9 cellular contexts compared by ENCODE assay signal in the genomic region with DNA sequence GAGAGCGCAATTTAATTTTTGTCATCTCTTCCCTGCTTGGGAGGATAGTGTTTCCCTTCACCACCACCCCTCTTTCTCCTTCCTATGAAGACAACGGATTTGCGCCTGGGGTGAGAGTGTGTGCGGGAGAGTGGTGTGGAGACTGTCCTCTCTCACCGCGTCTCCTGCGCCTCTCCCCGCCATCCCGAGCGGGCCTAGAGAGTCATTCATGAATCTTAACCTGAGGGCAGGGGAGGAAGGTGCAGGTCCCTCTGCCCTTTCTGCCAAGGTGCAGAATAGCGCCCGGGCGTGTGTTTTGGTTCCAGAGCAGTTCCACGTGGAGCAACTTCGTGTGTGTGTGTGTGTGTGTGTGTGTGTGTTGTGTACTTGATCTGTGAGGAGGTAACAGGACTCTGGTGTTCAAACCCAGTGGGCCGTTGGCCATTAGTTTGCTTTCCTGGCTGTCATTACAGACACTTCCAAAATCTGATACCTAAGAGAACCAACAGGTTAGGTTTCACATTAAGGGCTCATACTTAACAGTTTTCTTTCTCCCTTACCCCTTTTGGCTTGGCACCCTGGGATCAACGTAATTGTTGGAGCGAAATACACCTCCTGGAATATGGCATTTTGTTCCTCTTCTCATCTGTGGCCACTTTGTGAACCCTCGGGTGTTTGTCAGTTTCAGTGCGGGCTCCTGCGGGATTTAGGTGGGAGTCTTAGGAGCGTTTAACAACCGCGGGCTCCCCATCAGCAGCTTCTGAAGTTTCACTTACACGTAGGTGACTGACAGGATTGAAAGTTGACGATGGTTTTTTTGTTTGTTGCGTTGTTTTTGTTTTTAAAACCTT. TPM values are rescaled to one million over a fixed set of nuclear protein-coding genes. Genes with fewer than 3 reads are reported as not detected.
DNase-seq lines count a peak whose midpoint lies in the region; ATAC-seq and TF ChIP-seq lines count a peak whose summit lies in the region.
"Had no signal": no experiment of that assay in that cellular context is flagged by ENCODE, and none has a peak within 500 bp of the region (broad histone marks: within the 10 kb centered on the region; RNA-seq: fewer than 3 reads in every experiment).

No MANE protein-coding gene starts in this region.

- H3K9me3 ChIP-seq in hepatocyte (ENCODE audit: low read depth) (no peaks in the 10 kb centered on the region), smooth muscle cell (replicated peaks; ENCODE audit: low read depth) (no peaks in the 10 kb centered on the region)

- H3K4me2 ChIP-seq in hepatocyte: peak overlapping the region; percentile 90
- H3K4me2 ChIP-seq in smooth muscle cell: peak overlapping the region; percentile 95

- H3K9me2 ChIP-seq in hepatocyte (replicated peaks; ENCODE audit: insufficient read depth): no peaks in the 10 kb centered on the region

- WGBS in hepatocyte (ENCODE audit: low lambda C conversion rate, missing lambda C conversion rate): 4% methylated on average over 27 of the region's 27 CpGs
- WGBS in smooth muscle cell (ENCODE audit: low lambda C conversion rate): 4% methylated on average over 27 of the region's 27 CpGs

- H3K36me3 ChIP-seq in hepatocyte (replicated peaks; ENCODE audit: insufficient read depth, low read depth) (no peaks in the 10 kb centered on the region), smooth muscle cell (ENCODE audit: low read depth) (no peaks in the 10 kb centered on the region)

- H3K27me3 ChIP-seq in hepatocyte: peaks cover 93% of the 10 kb centered on the region
- H3K27me3 ChIP-seq in smooth muscle cell (ENCODE audit: low read depth): peaks cover 94% of the 10 kb centered on the region

- H2AFZ ChIP-seq in hepatocyte (peak overlapping the region; percentile 66), smooth muscle cell (ENCODE audit: low read depth) (no peak overlapping the region)

- DNase-seq in HS-5 (ENCODE audit: low read depth) (peak; percentile 31), SK-N-DZ (ENCODE audit: low spot score) (peak; percentile 43), hepatocyte (ENCODE audit: low spot score) (no peak), smooth muscle cell (lab: John Stamatoyannopoulos, UW; ENCODE audit: unreplicated experiment) (no peak), T-helper 1 cell (no peak)
- no peak for DNase-seq in activated CD8-positive, alpha-beta memory T cell treated with anti-CD3 and anti-CD28 coated beads for 24 hours
- no peak for DNase-seq in activated CD8-positive, alpha-beta memory T cell treated with anti-CD3 and anti-CD28 coated beads, Interleukin-2, amount 50 U/mL, for 48 hours
- DNase-seq: activated CD4-positive, alpha-beta T cell treated with anti-CD3 and anti-CD28 coated beads, Interleukin-2, amount 10 ng/mL, durations not matched to agents 7 days and 5 days had no signal

- TF ChIP-seq CTCF in hepatocyte (IDR thresholded peaks at IDR 0.05; ENCODE audit: poor library complexity) (no peak), smooth muscle cell (IDR thresholded peaks at IDR 0.05; ENCODE audit: borderline replicate concordance, insufficient read depth, poor library complexity, severe bottlenecking) (no peak)

- no peaks in the 10 kb centered on the region for H3K79me2 ChIP-seq in hepatocyte
- no peaks in the 10 kb centered on the region for H3K79me2 ChIP-seq in smooth muscle cell (ENCODE audit: low read depth)

- no peak for ATAC-seq in HG03159 (IDR thresholded peaks at IDR 0.05; ENCODE audit: unreplicated experiment)

- H3K27ac ChIP-seq in hepatocyte (no peak overlapping the region), smooth muscle cell (ENCODE audit: low read depth) (no peak overlapping the region)

- H3K4me3 ChIP-seq in hepatocyte: peak overlapping the region; percentile 30
- peak overlapping the region; percentile 56 for H3K4me3 ChIP-seq in smooth muscle cell

- H4K20me1 ChIP-seq in hepatocyte (ENCODE audit: insufficient read depth, poor library complexity, severe bottlenecking): no peaks in the 10 kb centered on the region
- no peaks in the 10 kb centered on the region for H4K20me1 ChIP-seq in smooth muscle cell (ENCODE audit: low read depth)

- H3K4me1 ChIP-seq in hepatocyte (ENCODE audit: insufficient read depth) (peaks cover 12% of the 10 kb centered on the region), smooth muscle cell (ENCODE audit: low read depth) (peaks cover 8% of the 10 kb centered on the region)

- H3F3A ChIP-seq in smooth muscle cell (ENCODE audit: low read depth): no peaks in the 10 kb centered on the region

- no peak overlapping the region for H3K9ac ChIP-seq in smooth muscle cell (ENCODE audit: low read depth)

RNA-seq across cellular contexts. Expression of a gene that starts 1.8 kb away (rescaled TPM):
- 27.1 and 35.7 TPM in 2 replicates for polyA plus RNA-seq in SK-N-DZ (2014; cell fraction: cytosol; rRNA removed)
- 54.0 and 73.5 TPM in 2 replicates for polyA plus RNA-seq in SK-N-DZ (2014; cell fraction: nucleus; rRNA removed)
- total RNA-seq in hepatocyte (1.8 and 1.9 TPM in 2 replicates), smooth muscle cell (0.13 and 1.3 TPM in 2 replicates)
- polyA plus RNA-seq in hepatocyte (0.33 TPM in 1 of 2 replicates, not detected in the other), smooth muscle cell (not detected in 2 replicates)
- total RNA-seq: activated CD4-positive, alpha-beta T cell treated with anti-CD3 and anti-CD28 coated beads, Interleukin-2, amount 10 ng/mL, durations not matched to agents 7 days and 5 days had no signal

Comparison
In these comparisons a context has a peak if more than half of its experiments do, and no peak if none do; other contexts are left out.
1. DNase-seq: peak in HS-5 (single experiment) and SK-N-DZ (single experiment); none in hepatocyte (single experiment), smooth muscle cell (single experiment), activated CD8-positive, alpha-beta memory T cell treated with anti-CD3 and anti-CD28 coated beads for 24 hours (single experiment), T-helper 1 cell (0 of 5) and activated CD8-positive, alpha-beta memory T cell treated with anti-CD3 and anti-CD28 coated beads, Interleukin-2, amount 50 U/mL, for 48 hours (single experiment).